8 cellular contexts compared by ENCODE assay signal in the genomic region with DNA sequence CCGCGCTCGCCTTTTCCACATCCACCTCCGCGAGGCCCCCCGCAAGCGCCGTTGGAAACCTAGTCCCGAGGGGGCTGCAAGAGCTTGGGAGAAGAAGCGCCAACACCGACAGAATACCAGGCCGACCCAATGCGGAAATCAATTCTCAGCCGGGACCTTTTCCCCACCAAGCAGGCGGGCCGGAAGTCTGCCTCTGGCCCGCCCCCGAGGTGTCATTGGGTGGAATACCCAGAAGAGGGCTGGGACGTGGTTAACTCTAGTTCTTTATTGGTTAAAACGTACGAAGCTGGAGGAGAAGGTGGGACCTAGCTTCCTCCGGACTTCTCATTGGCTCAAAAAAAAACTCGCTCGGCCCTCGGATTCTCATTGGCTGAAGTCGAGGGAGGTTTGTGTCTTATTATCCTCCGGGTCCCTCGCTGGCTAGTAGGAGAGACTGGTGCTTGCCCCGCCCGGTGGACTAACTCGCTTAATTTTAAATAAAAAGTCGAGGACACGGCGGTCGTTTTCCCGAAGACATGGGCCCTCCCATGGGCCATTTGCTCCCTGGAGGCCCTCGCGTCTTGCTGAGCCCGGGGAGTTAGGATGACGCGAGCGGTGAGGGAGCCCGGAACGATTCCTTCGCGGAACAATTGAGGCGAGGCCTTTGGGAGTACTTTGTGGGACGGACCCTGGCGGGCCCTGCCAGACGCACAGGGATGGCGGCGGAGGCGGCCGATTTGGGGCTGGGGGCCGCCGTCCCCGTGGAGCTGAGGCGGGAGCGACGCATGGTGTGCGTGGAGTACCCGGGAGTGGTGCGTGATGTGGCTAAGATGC. TPM values are rescaled to one million over a fixed set of nuclear protein-coding genes. Genes with fewer than 3 reads are reported as not detected.
A peak's percentile ranks its signal among the peaks of the same experiment; 100 is the strongest.
DNase-seq lines count a peak whose midpoint lies in the region; TF ChIP-seq lines count a peak whose summit lies in the region.

A gene with protein sequence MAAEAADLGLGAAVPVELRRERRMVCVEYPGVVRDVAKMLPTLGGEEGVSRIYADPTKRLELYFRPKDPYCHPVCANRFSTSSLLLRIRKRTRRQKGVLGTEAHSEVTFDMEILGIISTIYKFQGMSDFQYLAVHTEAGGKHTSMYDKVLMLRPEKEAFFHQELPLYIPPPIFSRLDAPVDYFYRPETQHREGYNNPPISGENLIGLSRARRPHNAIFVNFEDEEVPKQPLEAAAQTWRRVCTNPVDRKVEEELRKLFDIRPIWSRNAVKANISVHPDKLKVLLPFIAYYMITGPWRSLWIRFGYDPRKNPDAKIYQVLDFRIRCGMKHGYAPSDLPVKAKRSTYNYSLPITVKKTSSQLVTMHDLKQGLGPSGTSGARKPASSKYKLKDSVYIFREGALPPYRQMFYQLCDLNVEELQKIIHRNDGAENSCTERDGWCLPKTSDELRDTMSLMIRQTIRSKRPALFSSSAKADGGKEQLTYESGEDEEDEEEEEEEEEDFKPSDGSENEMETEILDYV (plus strand): TSS at position 681 of the 813 bp plus-strand sequence. CDS start 15 bp downstream, at position 696.

- no peak within 1 kb of the TSS for H3K4ac ChIP-seq in H9 (ENCODE audit: low read depth, low read length)

- H3K56ac ChIP-seq in H9 (ENCODE audit: insufficient read length, low read depth, low read length): no peak within 1 kb of the TSS

- no peaks in the 10 kb centered on the region; the same call in 1 of the 2 replicates for H3K4me1 ChIP-seq in H9 (ENCODE audit: insufficient read depth, low read length)

- H2BK120ac ChIP-seq in H9 (ENCODE audit: low read depth, low read length, poor library complexity, severe bottlenecking): no peak within 1 kb of the TSS

- H2BK20ac ChIP-seq in H9 (ENCODE audit: low read depth, low read length, poor library complexity, severe bottlenecking): no peak within 1 kb of the TSS

- H3K27me3 ChIP-seq in H9 (ENCODE audit: insufficient read depth, low read length) (no peaks in the 10 kb centered on the region), MG63 (no peaks in the 10 kb centered on the region)

- H3K27ac Mint-ChIP-seq in H9: peak within 1 kb of the TSS; percentile 99 to 100 (median 100)
- peak within 1 kb of the TSS; percentile 95 to 99 (median 98) for H3K27ac Mint-ChIP-seq in nephron
- H3K27ac Mint-ChIP-seq in stimulated activated naive CD8-positive, alpha-beta T cell treated with anti-CD3 and anti-CD28 coated beads, Interleukin-15, Interleukin-2, amounts not matched to agents 100 ng/mL and 50 ng/mL, for 24 hours: peak within 1 kb of the TSS; percentile 93

- no peak within 1 kb of the TSS for H2AFZ ChIP-seq in H9 (ENCODE audit: low read length)

- peak; percentile 100 for DNase-seq in ELR (ENCODE audit: low read depth)
- DNase-seq in H9: peak; percentile 96
- DNase-seq in MG63: peak; percentile 93
- peak; percentile 98 for DNase-seq in SHP77 treated with DMSO at 0.1 percent for 48 hours (lab: John Stamatoyannopoulos, UW)
- peak; percentile 97 for DNase-seq in activated effector memory CD4-positive, alpha-beta T cell treated with anti-CD3 and anti-CD28 coated beads, Interleukin-2, amount 50 U/mL, for 16 hours
- DNase-seq in fibroblast of the aortic adventitia (ENCODE audit: low read depth): peak; percentile 100

- H3K23ac ChIP-seq in H9 (ENCODE audit: insufficient read length, low read depth, low read length): no peak within 1 kb of the TSS

- H3K9me3 ChIP-seq in H9 (ENCODE audit: control insufficient read depth, low read depth, low read length) (no peaks in the 10 kb centered on the region), MG63 (no peaks in the 10 kb centered on the region; the same call in 1 of the 2 replicates)

- H3K4me3 Mint-ChIP-seq in H9 (peak within 1 kb of the TSS; percentile 93 to 99), nephron (peak within 1 kb of the TSS; percentile 94 to 99 (median 95))
- H3K4me3 Mint-ChIP-seq in stimulated activated naive CD8-positive, alpha-beta T cell treated with anti-CD3 and anti-CD28 coated beads, Interleukin-15, Interleukin-2, amounts not matched to agents 100 ng/mL and 50 ng/mL, for 24 hours: peak within 1 kb of the TSS; percentile 92

- H3T11ph ChIP-seq in H9 (ENCODE audit: low read length): no peak within 1 kb of the TSS

- H3K36me3 ChIP-seq in MG63: peaks cover 16% of the 10 kb centered on the region

- peaks cover 5 to 12% (median 8%) of the 10 kb centered on the region in 3 experiments; a peak in 5 of 7 replicates for H3K36me3 Mint-ChIP-seq in H9 (ENCODE audit: insufficient read depth in 1 of 3, low read depth in 3 of 3)
- H3K36me3 Mint-ChIP-seq in nephron (ENCODE audit: low read depth): peaks cover 44% of the 10 kb centered on the region
- peaks cover 16% of the 10 kb centered on the region for H3K36me3 Mint-ChIP-seq in stimulated activated naive CD8-positive, alpha-beta T cell treated with anti-CD3 and anti-CD28 coated beads, Interleukin-15, Interleukin-2, amounts not matched to agents 100 ng/mL and 50 ng/mL, for 24 hours (ENCODE audit: low read depth)

- H3K4me2 ChIP-seq in H9 (ENCODE audit: insufficient read depth, insufficient read length, low read length): peak within 1 kb of the TSS; percentile 63

- TF ChIP-seq CTCF in H9 (conservative IDR thresholded peaks at IDR 0.05) (no peak), fibroblast of the aortic adventitia (IDR thresholded peaks at IDR 0.05; ENCODE audit: insufficient read depth, low read length) (no peak), nephron (IDR thresholded peaks at IDR 0.05; ENCODE audit: unreplicated experiment in 3 of 3) (no peak)

- no peak within 1 kb of the TSS for H2BK5ac ChIP-seq in H9 (ENCODE audit: insufficient read length, low read length)

- H2AK5ac ChIP-seq in H9 (ENCODE audit: insufficient read length, low read length): no peak within 1 kb of the TSS

- H3K4me1 Mint-ChIP-seq in H9 (peaks cover 17 to 18% of the 10 kb centered on the region in 2 experiments), nephron (peaks cover 29% of the 10 kb centered on the region)
- peaks cover 47% of the 10 kb centered on the region for H3K4me1 Mint-ChIP-seq in stimulated activated naive CD8-positive, alpha-beta T cell treated with anti-CD3 and anti-CD28 coated beads, Interleukin-15, Interleukin-2, amounts not matched to agents 100 ng/mL and 50 ng/mL, for 24 hours (ENCODE audit: low read depth)

- H3K9me3 Mint-ChIP-seq in H9: peaks cover 2 to 6% of the 10 kb centered on the region in 2 experiments; a peak in 3 of 5 replicates
- H3K9me3 Mint-ChIP-seq in nephron: peaks cover 3% of the 10 kb centered on the region
- H3K9me3 Mint-ChIP-seq in stimulated activated naive CD8-positive, alpha-beta T cell treated with anti-CD3 and anti-CD28 coated beads, Interleukin-15, Interleukin-2, amounts not matched to agents 100 ng/mL and 50 ng/mL, for 24 hours: no peaks in the 10 kb centered on the region

- H4K5ac ChIP-seq in H9 (ENCODE audit: insufficient read length, low read depth, low read length): no peak within 1 kb of the TSS

- H3K27me3 Mint-ChIP-seq in H9 (ENCODE audit: low read depth): peaks cover 17% of the 10 kb centered on the region
- peaks cover 2% of the 10 kb centered on the region for H3K27me3 Mint-ChIP-seq in nephron (ENCODE audit: low read depth)
- no peaks in the 10 kb centered on the region for H3K27me3 Mint-ChIP-seq in stimulated activated naive CD8-positive, alpha-beta T cell treated with anti-CD3 and anti-CD28 coated beads, Interleukin-15, Interleukin-2, amounts not matched to agents 100 ng/mL and 50 ng/mL, for 24 hours

- H4K20me1 ChIP-seq in H9 (ENCODE audit: control insufficient read depth, insufficient read depth, insufficient read length): no peaks in the 10 kb centered on the region

- peak within 1 kb of the TSS; percentile 84 for H3K14ac ChIP-seq in H9 (ENCODE audit: insufficient read depth, low read length)

- H3K23me2 ChIP-seq in H9 (ENCODE audit: insufficient read length, low read depth, low read length, poor library complexity, severe bottlenecking): peaks cover 4% of the 10 kb centered on the region

- peak within 1 kb of the TSS; percentile 74 for H3K18ac ChIP-seq in H9 (ENCODE audit: insufficient read length, low read depth, low read length)

- H3K9ac ChIP-seq in H9 (ENCODE audit: extremely low read depth, insufficient read length, low read length): peak within 1 kb of the TSS; percentile 90

- no peak within 1 kb of the TSS for H2BK12ac ChIP-seq in H9 (ENCODE audit: insufficient read length, low read depth, low read length)

- peaks cover 25% of the 10 kb centered on the region; the same call in 1 of the 2 replicates for H3K79me2 ChIP-seq in H9 (ENCODE audit: insufficient read depth, low read length)

- no peak within 1 kb of the TSS for H4K91ac ChIP-seq in H9 (ENCODE audit: insufficient read length, low read depth, low read length)

- no CpG with 5 or more reads among the region's 63 CpGs for WGBS in H9 (ENCODE audit: extremely low coverage, insufficient read length, low lambda C conversion rate)

- H3K4me3 ChIP-seq in MG63 (peak within 1 kb of the TSS; percentile 94), fibroblast of the aortic adventitia (ENCODE audit: low read depth, low read length) (peak within 1 kb of the TSS; percentile 90)

- no peak within 1 kb of the TSS for H4K8ac ChIP-seq in H9 (replicated peaks; ENCODE audit: insufficient read length, low read depth, low read length)

- H2BK15ac ChIP-seq in H9 (ENCODE audit: low read depth, low read length): no peak within 1 kb of the TSS

- H3K27ac ChIP-seq in H9 (ENCODE audit: insufficient read length, low read depth, low read length): no peak within 1 kb of the TSS

- peaks cover 2% of the 10 kb centered on the region for H3K79me1 ChIP-seq in H9 (ENCODE audit: insufficient read depth, low read depth, low read length, poor library complexity, severe bottlenecking)

RNA-seq across cellular contexts. Expression of the gene that starts here (rescaled TPM):
- total RNA-seq in H9 (2021): 85.5 and 88.9 TPM in 2 replicates
- total RNA-seq in MG63 (2014; rRNA removed; shearing (Covaris generic); ENCODE audit: low replicate concordance): 40.1 and 58.0 TPM in 2 replicates
- 20.8 and 33.9 TPM in 2 replicates for total RNA-seq in fibroblast of the aortic adventitia (ENCODE audit: low replicate concordance)
